31 cellular contexts compared by ENCODE assay signal in genomic region chr9:117307701-117308100, GRCh38.
"Had no signal": no experiment of that assay in that cellular context is flagged by ENCODE, and none has a peak within 500 bp of the region (broad histone marks: within the 10 kb centered on the region; RNA-seq: fewer than 3 reads in every experiment).

No MANE protein-coding gene starts in this region.

- H3K9me3 Mint-ChIP-seq: activated CD4-positive, alpha-beta T cell treated with anti-CD3 and anti-CD28 coated beads, Interleukin-2, amount 10 ng/mL, durations not matched to agents 24 days and 14 days; activated CD8-positive, alpha-beta T cell treated with anti-CD3 and anti-CD28 coated beads for 36 hours; activated naive CD4-positive, alpha-beta T cell treated with anti-CD3 and anti-CD28 coated beads, Interleukin-2, amount 10 ng/mL, durations not matched to agents 7 days and 5 days; activated naive CD8-positive, alpha-beta T cell treated with anti-CD3 and anti-CD28 coated beads, Interleukin-2, amount 50 U/mL, for 24 hours; activated T-cell treated with anti-CD3 and anti-CD28 coated beads, Interleukin-2, amount 50 U/mL, for 24 hours; activated T-helper 1 cell treated with anti-CD3 and anti-CD28 coated beads, Interleukin-12 subunit alpha, Interleukin-12 subunit beta, Interleukin-2, Interleukin-4 antibody, amounts not matched to agents 30 ng/mL and 10 ng/mL and 1 ng/mL, durations not matched to agents 14 hours and 24 hours and 36 hours; brain had no signal

- H3K4me3 ChIP-seq: PC-9 had no signal

- H3K36me3 Mint-ChIP-seq: activated naive CD4-positive, alpha-beta T cell treated with anti-CD3 and anti-CD28 coated beads, Interleukin-2, amount 10 ng/mL, durations not matched to agents 7 days and 5 days; activated naive CD8-positive, alpha-beta T cell; brain had no signal

- H3K4me3 Mint-ChIP-seq: activated CD4-positive, alpha-beta T cell treated with anti-CD3 and anti-CD28 coated beads, Interleukin-2, amount 10 ng/mL, durations not matched to agents 24 days and 14 days; activated CD8-positive, alpha-beta T cell treated with anti-CD3 and anti-CD28 coated beads for 36 hours; activated naive CD4-positive, alpha-beta T cell treated with anti-CD3 and anti-CD28 coated beads, Interleukin-2, amount 10 ng/mL, durations not matched to agents 7 days and 5 days; activated naive CD8-positive, alpha-beta T cell; activated naive CD8-positive, alpha-beta T cell treated with anti-CD3 and anti-CD28 coated beads, Interleukin-2, amount 50 U/mL, for 24 hours; activated T-cell treated with anti-CD3 and anti-CD28 coated beads, Interleukin-2, amount 50 U/mL, for 24 hours; activated T-helper 1 cell treated with anti-CD3 and anti-CD28 coated beads, Interleukin-12 subunit alpha, Interleukin-12 subunit beta, Interleukin-2, Interleukin-4 antibody, amounts not matched to agents 30 ng/mL and 10 ng/mL and 1 ng/mL, durations not matched to agents 14 hours and 24 hours and 36 hours; brain had no signal

- H2AFZ ChIP-seq: PC-9 had no signal

- H3K4me2 ChIP-seq: PC-9 had no signal

- ATAC-seq: activated CD8-positive, alpha-beta T cell treated with anti-CD3 and anti-CD28 coated beads for 36 hours; activated naive CD8-positive, alpha-beta T cell treated with anti-CD3 and anti-CD28 coated beads, Interleukin-2, amount 50 U/mL, for 24 hours; Right ventricle myocardium inferior; SK-N-SH treated with all-trans-retinoic acid at 6 μM for 48 hours had no signal

- H3K27ac Mint-ChIP-seq: activated CD4-positive, alpha-beta T cell treated with anti-CD3 and anti-CD28 coated beads, Interleukin-2, amount 10 ng/mL, durations not matched to agents 24 days and 14 days; activated CD8-positive, alpha-beta T cell treated with anti-CD3 and anti-CD28 coated beads for 36 hours; activated naive CD4-positive, alpha-beta T cell treated with anti-CD3 and anti-CD28 coated beads, Interleukin-2, amount 10 ng/mL, durations not matched to agents 7 days and 5 days; activated naive CD8-positive, alpha-beta T cell; activated naive CD8-positive, alpha-beta T cell treated with anti-CD3 and anti-CD28 coated beads, Interleukin-2, amount 50 U/mL, for 24 hours; activated T-cell treated with anti-CD3 and anti-CD28 coated beads, Interleukin-2, amount 50 U/mL, for 24 hours; activated T-helper 1 cell treated with anti-CD3 and anti-CD28 coated beads, Interleukin-12 subunit alpha, Interleukin-12 subunit beta, Interleukin-2, Interleukin-4 antibody, amounts not matched to agents 30 ng/mL and 10 ng/mL and 1 ng/mL, durations not matched to agents 14 hours and 24 hours and 36 hours; brain had no signal

- DNase-seq: activated CD4-positive, alpha-beta T cell treated with anti-CD3 and anti-CD28 coated beads, Interleukin-2, amount 10 ng/mL, durations not matched to agents 24 days and 14 days; activated CD4-positive, alpha-beta T cell treated with anti-CD3 and anti-CD28 coated beads, Interleukin-2, amount 50 U/mL, for 4 hours; activated CD8-positive, alpha-beta T cell treated with anti-CD3 and anti-CD28 coated beads for 36 hours; activated naive CD4-positive, alpha-beta T cell treated with anti-CD3 and anti-CD28 coated beads, Interleukin-2, amount 10 ng/mL, durations not matched to agents 7 days and 5 days; activated naive CD8-positive, alpha-beta T cell treated with anti-CD3 and anti-CD28 coated beads, Interleukin-2, amount 50 U/mL, for 24 hours; activated T-cell treated with anti-CD3 and anti-CD28 coated beads, Interleukin-2, amount 50 U/mL, for 24 hours; anterior cingulate cortex; caudate nucleus; cerebellar nuclear complex; KG1; MM.1S; NCI-H1092; NCI-H1436 treated with DMSO at 0.1 percent for 48 hours; NCI-H1694 treated with DMSO at 0.1 percent for 48 hours; NCI-H2029; NCI-H2171; NCI-H510A; NCI-H526; NCI-H748 treated with DMSO at 0.1 percent for 48 hours; PC-9; SIG-M5; SW 1271; T-helper 1 cell; T-helper 2 cell; T-helper 9 cell had no signal

- H3K27ac ChIP-seq: PC-9, RWPE1 had no signal

- H3K27me3 Mint-ChIP-seq: activated CD4-positive, alpha-beta T cell treated with anti-CD3 and anti-CD28 coated beads, Interleukin-2, amount 10 ng/mL, durations not matched to agents 24 days and 14 days; activated naive CD4-positive, alpha-beta T cell treated with anti-CD3 and anti-CD28 coated beads, Interleukin-2, amount 10 ng/mL, durations not matched to agents 7 days and 5 days; activated naive CD8-positive, alpha-beta T cell; activated naive CD8-positive, alpha-beta T cell treated with anti-CD3 and anti-CD28 coated beads, Interleukin-2, amount 50 U/mL, for 24 hours; activated T-cell treated with anti-CD3 and anti-CD28 coated beads, Interleukin-2, amount 50 U/mL, for 24 hours had no signal

- H3K4me1 Mint-ChIP-seq: activated CD4-positive, alpha-beta T cell treated with anti-CD3 and anti-CD28 coated beads, Interleukin-2, amount 10 ng/mL, durations not matched to agents 24 days and 14 days; activated naive CD4-positive, alpha-beta T cell treated with anti-CD3 and anti-CD28 coated beads, Interleukin-2, amount 10 ng/mL, durations not matched to agents 7 days and 5 days; activated naive CD8-positive, alpha-beta T cell treated with anti-CD3 and anti-CD28 coated beads, Interleukin-2, amount 50 U/mL, for 24 hours had no signal
